Comparison of ENCODE assay signal across 22 cellular contexts in genomic region chr4:15444879-15445576, GRCh38. TPM values are rescaled to one million over a fixed set of nuclear protein-coding genes. Genes with fewer than 3 reads are reported as not detected.
DNase-seq lines count a peak whose midpoint lies in the region; FAIRE-seq and TF ChIP-seq lines count a peak whose summit lies in the region.
"Had no signal": no experiment of that assay in that cellular context is flagged by ENCODE, and none has a peak within 500 bp of the region (broad histone marks: within the 10 kb centered on the region; RNA-seq: fewer than 3 reads in every experiment).

No MANE protein-coding gene starts in this region.

- CTCF ChIA-PET in PC-9 (lab: Charles Lee): no interaction called here

- H3K27ac ChIP-seq in PC-9 (no peak overlapping the region), colonic mucosa (no peak overlapping the region), Karpas-422 (ENCODE audit: low read length) (no peak overlapping the region)
- H3K27ac ChIP-seq: A549 had no signal

- H2AFZ ChIP-seq in PC-9: no peak overlapping the region
- no peak overlapping the region for H2AFZ ChIP-seq in Karpas-422 (ENCODE audit: low read length)

- H3K4me3 ChIP-seq in PC-9: no peak overlapping the region
- H3K4me3 ChIP-seq in colonic mucosa: no peak overlapping the region
- H3K4me3 ChIP-seq in Karpas-422 (ENCODE audit: low read length): no peak overlapping the region
- H3K4me3 ChIP-seq: A549, K562 had no signal

- H3K36me3 Mint-ChIP-seq in endothelial cell (ENCODE audit: low read depth, unreplicated experiment): peaks cover 7% of the 10 kb centered on the region
- H3K36me3 Mint-ChIP-seq in mesothelial cell of epicardium: peaks cover 9% of the 10 kb centered on the region

- H3K27me3 Mint-ChIP-seq in endothelial cell (ENCODE audit: unreplicated experiment) (peaks cover 2% of the 10 kb centered on the region), mesothelial cell of epicardium (ENCODE audit: low read depth) (no peaks in the 10 kb centered on the region)

- POLR2A ChIA-PET in PC-9 (lab: Charles Lee; ENCODE audit: unreplicated experiment): no interaction called here

- H3K4me3 Mint-ChIP-seq in endothelial cell (ENCODE audit: unreplicated experiment): no peak overlapping the region
- H3K4me3 Mint-ChIP-seq in mesothelial cell of epicardium: no peak overlapping the region
- H3K4me3 Mint-ChIP-seq: B cell, CD14-positive monocyte had no signal

- no peaks in the 10 kb centered on the region for H3K36me3 ChIP-seq in PC-9 (ENCODE audit: low read depth)
- H3K36me3 ChIP-seq in colonic mucosa: no peaks in the 10 kb centered on the region
- H3K36me3 ChIP-seq in Karpas-422 (ENCODE audit: insufficient read depth, low read length): no peaks in the 10 kb centered on the region

- TF ChIP-seq CTCF in PC-9 (conservative IDR thresholded peaks at IDR 0.05): no peak
- TF ChIP-seq CTCF in endothelial cell (IDR thresholded peaks at IDR 0.05; ENCODE audit: unreplicated experiment): no peak
- no peak for TF ChIP-seq CTCF in mesothelial cell of epicardium (IDR thresholded peaks at IDR 0.05; ENCODE audit: unreplicated experiment)
- TF ChIP-seq CTCF in colonic mucosa (IDR thresholded peaks at IDR 0.05): no peak

- H3K27ac Mint-ChIP-seq in endothelial cell (ENCODE audit: unreplicated experiment) (peak overlapping the region; percentile 91), mesothelial cell of epicardium (peak overlapping the region; percentile 87)
- H3K27ac Mint-ChIP-seq: B cell, CD14-positive monocyte had no signal

- H3K4me1 Mint-ChIP-seq in endothelial cell (ENCODE audit: unreplicated experiment) (peaks cover 30% of the 10 kb centered on the region), mesothelial cell of epicardium (peaks cover 18% of the 10 kb centered on the region)
- H3K4me1 Mint-ChIP-seq: B cell had no signal

- H3K27me3 ChIP-seq in PC-9 (ENCODE audit: insufficient read depth, low read depth): no peaks in the 10 kb centered on the region
- H3K27me3 ChIP-seq in colonic mucosa: no peaks in the 10 kb centered on the region
- no peaks in the 10 kb centered on the region for H3K27me3 ChIP-seq in Karpas-422 (ENCODE audit: low read length)

- H4K20me1 ChIP-seq in PC-9 (ENCODE audit: insufficient read depth) (no peaks in the 10 kb centered on the region), Karpas-422 (ENCODE audit: insufficient read depth, low read depth, low read length) (no peaks in the 10 kb centered on the region)

- H3K9me3 Mint-ChIP-seq in endothelial cell (ENCODE audit: unreplicated experiment) (no peaks in the 10 kb centered on the region), mesothelial cell of epicardium (peaks cover 16% of the 10 kb centered on the region)

- intact Hi-C loops in PC-9 (cut with micrococcal nuclease; ENCODE audit: unreplicated experiment) (loop anchor here (2.0 kb wide), 1 partner anchor 44 kb away; no protein-coding TSS in a partner anchor), colonic mucosa (cut with DNase I) (no loop called here)

- no peak for DNase-seq in HTR-8/SVneo (ENCODE audit: insufficient read length, low spot score)
- peak; percentile 15 to 43 for DNase-seq in PC-9
- DNase-seq in endothelial cell (ENCODE audit: low spot score): no peak
- DNase-seq in mesothelial cell of epicardium (ENCODE audit: low spot score in 2 of 2, unreplicated experiment in 2 of 2): no peak
- no peak for DNase-seq in SHP77 treated with DMSO at 0.1 percent for 48 hours (lab: John Stamatoyannopoulos, UW)
- no peak for DNase-seq in colonic mucosa
- no peak for DNase-seq in Karpas-422
- no peak for DNase-seq in NCI-H510A treated with DMSO at 0.1 percent for 48 hours (lab: John Stamatoyannopoulos, UW)
- DNase-seq: DMS79, NCI-H1092 treated with DMSO at 0.1 percent for 48 hours, NCI-H146, NCI-H2029, NCI-H2227 treated with DMSO at 0.1 percent for 48 hours, NCI-H82 had no signal

- H3F3A ChIP-seq in PC-9 (ENCODE audit: insufficient read depth, low read depth): no peaks in the 10 kb centered on the region

- H3K9ac ChIP-seq in colonic mucosa (ENCODE audit: low read depth in 2 of 2, low read length in 2 of 2): no peak overlapping the region
- H3K9ac ChIP-seq in Karpas-422 (ENCODE audit: low read length): no peak overlapping the region

- H3K4me2 ChIP-seq in PC-9: no peak overlapping the region; the same call in 1 of the 2 replicates
- H3K4me2 ChIP-seq in Karpas-422 (ENCODE audit: low read depth, low read length, poor library complexity, severe bottlenecking): no peak overlapping the region
- H3K4me2 ChIP-seq: A549 had no signal

- BruUV-seq in PC-9 (replicated peaks; lab: Mats Ljungman, UMichigan): no TSS peak

- H3K4me1 ChIP-seq in PC-9 (replicated peaks; ENCODE audit: insufficient read depth) (no peaks in the 10 kb centered on the region), colonic mucosa (no peaks in the 10 kb centered on the region), Karpas-422 (ENCODE audit: low read length) (no peaks in the 10 kb centered on the region)
- H3K4me1 ChIP-seq: A549 had no signal

- FAIRE-seq in HTR-8/SVneo (lab: Jason Lieb, UNC): peak; percentile 42
- FAIRE-seq: A549, D721Med, K562 had no signal

- H3K9me2 ChIP-seq in PC-9 (ENCODE audit: insufficient read depth): no peaks in the 10 kb centered on the region
- no peaks in the 10 kb centered on the region for H3K9me2 ChIP-seq in Karpas-422 (replicated peaks; ENCODE audit: insufficient read depth, low read length)

- H3K9me3 ChIP-seq in PC-9 (ENCODE audit: insufficient read depth, low read depth): no peaks in the 10 kb centered on the region
- H3K9me3 ChIP-seq in colonic mucosa: no peaks in the 10 kb centered on the region
- no peaks in the 10 kb centered on the region for H3K9me3 ChIP-seq in Karpas-422 (ENCODE audit: low read length)
- H3K9me3 ChIP-seq: A549 had no signal

- H3K79me2 ChIP-seq in PC-9 (ENCODE audit: low read depth) (no peaks in the 10 kb centered on the region), Karpas-422 (ENCODE audit: low read length) (no peaks in the 10 kb centered on the region)

RNA-seq across cellular contexts. Expression of gene C1QTNF7, which starts 17.2 kb away (rescaled TPM):
- total RNA-seq in PC-9 (2021): not detected in 2 replicates
- not detected for total RNA-seq in endothelial cell (ENCODE audit: unreplicated experiment)
- total RNA-seq in mesothelial cell of epicardium: 3.9 to 4.4 TPM (median 4.1 TPM) in 3 replicates
- total RNA-seq in colonic mucosa: 1 to 10 TPM in 1 of 2 donors, under 1 TPM in 1; 0.94 to 4.2 TPM
- total RNA-seq in Karpas-422 (2014; rRNA removed; shearing (Covaris generic); ENCODE audit: low replicate concordance): not detected in 2 replicates
- total RNA-seq: B cell, H4, K562, OCI-LY7, SK-MEL-5 had no signal

RNA-seq across cellular contexts. Expression of gene CC2D2A, which starts 24.7 kb away (rescaled TPM):
- total RNA-seq in PC-9 (2021): 6.9 and 7.0 TPM in 2 replicates
- total RNA-seq in endothelial cell (ENCODE audit: unreplicated experiment): 43.0 TPM
- 20.8 to 24.0 TPM (median 20.9 TPM) in 3 replicates for total RNA-seq in mesothelial cell of epicardium
- total RNA-seq in colonic mucosa: 1 to 10 TPM; 2.6 to 8.3 TPM
- not detected in 2 replicates for total RNA-seq in Karpas-422 (2014; rRNA removed; shearing (Covaris generic); ENCODE audit: low replicate concordance)
- total RNA-seq: B cell, OCI-LY7 had no signal

Comparison
In these comparisons a context has a peak if more than half of its experiments do, and no peak if none do; other contexts are left out.
1. DNase-seq: peak in PC-9 (2 of 2); none in HTR-8/SVneo (single experiment), endothelial cell (single experiment), mesothelial cell of epicardium (0 of 2), SHP77 treated with DMSO at 0.1 percent for 48 hours (single experiment), colonic mucosa (single experiment), Karpas-422 (single experiment) and NCI-H510A treated with DMSO at 0.1 percent for 48 hours (single experiment).